ENCODE assay signal across 28 cellular contexts in the genomic region with DNA sequence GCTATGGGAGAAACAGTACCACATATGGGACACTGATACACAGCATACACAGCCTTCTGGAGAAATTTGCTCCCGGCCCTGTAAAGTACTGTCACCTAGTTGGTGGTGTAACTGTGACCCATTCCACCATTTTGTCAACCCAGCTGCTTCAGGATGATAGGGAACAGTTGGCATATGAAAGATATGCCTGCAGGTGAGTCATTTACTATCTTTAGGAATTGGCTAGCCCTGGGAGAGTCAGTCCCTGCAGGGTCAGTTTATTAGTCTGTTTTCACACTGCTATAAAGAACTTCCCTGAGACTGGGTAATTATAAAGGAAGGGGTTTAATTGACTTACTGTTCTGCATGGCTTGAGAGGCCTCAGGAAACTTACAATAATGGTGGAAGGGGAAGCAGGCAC.
"Had no signal": no experiment of that assay in that cellular context is flagged by ENCODE, and none has a peak within 500 bp of the region (broad histone marks: within the 10 kb centered on the region; RNA-seq: fewer than 3 reads in every experiment).

No MANE protein-coding gene starts in this region.

- FAIRE-seq: endometrium, endothelial cell of umbilical vein, frontal cortex had no signal

- H3K27me3 ChIP-seq: ascending aorta, brain microvascular endothelial cell, colonic mucosa, esophagus squamous epithelium had no signal

- ATAC-seq: activated CD4-positive, alpha-beta T cell treated with anti-CD3 and anti-CD28 coated beads for 36 hours; activated CD8-positive, alpha-beta memory T cell treated with anti-CD3 and anti-CD28 coated beads, Interleukin-2, amount 10 ng/mL, durations not matched to agents 7 days and 5 days; activated CD8-positive, alpha-beta T cell treated with anti-CD3 and anti-CD28 coated beads, Interleukin-2, amount 10 ng/mL, durations not matched to agents 7 days and 5 days; activated naive CD4-positive, alpha-beta T cell treated with anti-CD3 and anti-CD28 coated beads, Interleukin-2, amount 50 U/mL, for 72 hours had no signal

- H3K4me1 ChIP-seq: ascending aorta, colonic mucosa had no signal

- H3K36me3 ChIP-seq: ascending aorta, brain microvascular endothelial cell, colonic mucosa, esophagus squamous epithelium had no signal

- H3K9me3 ChIP-seq: ascending aorta, colonic mucosa, esophagus squamous epithelium had no signal

- H3K4me3 ChIP-seq: ascending aorta, colonic mucosa, esophagus squamous epithelium had no signal

- H3K27ac ChIP-seq: ascending aorta, brain microvascular endothelial cell, colonic mucosa, epithelial cell of prostate, esophagus squamous epithelium had no signal

- DNase-seq: activated CD4-positive, alpha-beta memory T cell treated with anti-CD3 and anti-CD28 coated beads for 36 hours; activated CD4-positive, alpha-beta T cell treated with anti-CD3 and anti-CD28 coated beads for 36 hours; activated CD4-positive, alpha-beta T cell treated with anti-CD3 and anti-CD28 coated beads, Interleukin-2, amount 10 ng/mL, durations not matched to agents 24 days and 14 days; activated CD4-positive, CD25-positive, alpha-beta regulatory T cell; activated CD4-positive, CD25-positive, alpha-beta regulatory T cell treated with anti-CD3 and anti-CD28 coated beads, Interleukin-2, amount 50 U/mL, for 72 hours; activated CD8-positive, alpha-beta memory T cell treated with anti-CD3 and anti-CD28 coated beads, Interleukin-2, amount 10 ng/mL, durations not matched to agents 7 days and 5 days; activated CD8-positive, alpha-beta memory T cell treated with anti-CD3 and anti-CD28 coated beads, Interleukin-2, amount 50 U/mL, for 4 hours; activated CD8-positive, alpha-beta T cell treated with anti-CD3 and anti-CD28 coated beads, Interleukin-2, amount 10 ng/mL, durations not matched to agents 7 days and 5 days; activated gamma-delta T cell; activated naive CD4-positive, alpha-beta T cell; activated naive CD4-positive, alpha-beta T cell treated with anti-CD3 and anti-CD28 coated beads, Interleukin-2, amount 10 ng/mL, durations not matched to agents 7 days and 5 days; activated naive CD8-positive, alpha-beta T cell treated with anti-CD3 and anti-CD28 coated beads, Interleukin-2, amount 10 ng/mL, durations not matched to agents 7 days and 5 days; activated T-cell treated with anti-CD3 and anti-CD28 coated beads, Interleukin-2, amount 50 U/mL, for 1 hour; activated T-cell treated with anti-CD3 and anti-CD28 coated beads, Interleukin-2, amount 50 U/mL, for 48 hours; brain microvascular endothelial cell; central memory CD4-positive, alpha-beta T cell; cerebellar nuclear complex; colonic mucosa; effector CD8-positive, alpha-beta T cell; esophagus squamous epithelium; glutamatergic neuron; T-helper 2 cell had no signal
